In genomic region chr2:3659447-3660432, GRCh38 we compare ENCODE assay signal across 1 cellular context.
TF ChIP-seq lines count a peak whose summit lies in the region.

No MANE protein-coding gene starts in this region.

TF ChIP-seq in HepG2, 621 proteins besides CTCF, POLR2A, EP300 and RAD21 (continues in another document):
- TF ChIP-seq ZNF354B (CRISPR knock-in tag; IDR thresholded peaks at IDR 0.05) (no peak), TGIF2 (CRISPR knock-in tag; IDR thresholded peaks at IDR 0.05) (no peak), ZNF841 (CRISPR knock-in tag; IDR thresholded peaks at IDR 0.05; ENCODE audit: borderline replicate concordance) (no peak), PBX2 (CRISPR knock-in tag; IDR thresholded peaks at IDR 0.05) (no peak), TRIM24 (CRISPR knock-in tag; IDR thresholded peaks at IDR 0.05) (no peak), ZNF431 (CRISPR knock-in tag; IDR thresholded peaks at IDR 0.05; ENCODE audit: borderline replicate concordance, low read depth) (no peak), ZMAT3 (CRISPR knock-in tag; conservative IDR thresholded peaks at IDR 0.05) (no peak), SMARCE1 (IDR thresholded peaks at IDR 0.05; ENCODE audit: borderline replicate concordance) (no peak), MBNL3 (CRISPR knock-in tag; conservative IDR thresholded peaks at IDR 0.05) (no peak), HMGA1 (CRISPR knock-in tag; conservative IDR thresholded peaks at IDR 0.05) (no peak), NCOA2 (CRISPR knock-in tag; IDR thresholded peaks at IDR 0.05) (no peak; the same call in 1 of the 2 replicates), ARNT2 (CRISPR knock-in tag; IDR thresholded peaks at IDR 0.05; ENCODE audit: low read depth) (no peak), ZNF746 (CRISPR knock-in tag; IDR thresholded peaks at IDR 0.05) (no peak), ZEB1 (IDR thresholded peaks at IDR 0.05; ENCODE audit: insufficient replicate concordance, low read depth) (peak; percentile 23), KDM3A (CRISPR knock-in tag; IDR thresholded peaks at IDR 0.05; ENCODE audit: low read depth) (no peak), YEATS4 (CRISPR knock-in tag; IDR thresholded peaks at IDR 0.05; ENCODE audit: borderline replicate concordance) (peak; percentile 53), ISX (CRISPR knock-in tag; conservative IDR thresholded peaks at IDR 0.05) (no peak), ETV5 (CRISPR knock-in tag; IDR thresholded peaks at IDR 0.05; ENCODE audit: borderline replicate concordance) (no peak), ZNF891 (CRISPR knock-in tag; IDR thresholded peaks at IDR 0.05) (peak; percentile 64; the same call in 1 of the 2 replicates), TBX2 (CRISPR knock-in tag; IDR thresholded peaks at IDR 0.05; ENCODE audit: borderline replicate concordance) (peak; percentile 61), NFE2L1 (CRISPR knock-in tag; IDR thresholded peaks at IDR 0.05; ENCODE audit: borderline replicate concordance) (no peak), ZNF121 (CRISPR knock-in tag; IDR thresholded peaks at IDR 0.05) (no peak), ZBED4 (CRISPR knock-in tag; IDR thresholded peaks at IDR 0.05; ENCODE audit: borderline replicate concordance) (no peak), MYPOP (CRISPR knock-in tag; IDR thresholded peaks at IDR 0.05) (no peak), DDIT3 (CRISPR knock-in tag; IDR thresholded peaks at IDR 0.05) (no peak), ZSCAN30 (CRISPR knock-in tag; IDR thresholded peaks at IDR 0.05) (no peak), CC2D1A (CRISPR knock-in tag; IDR thresholded peaks at IDR 0.05) (no peak), ATF6 (CRISPR knock-in tag; conservative IDR thresholded peaks at IDR 0.05) (no peak), E2F1 (CRISPR knock-in tag; IDR thresholded peaks at IDR 0.05) (no peak), ZNF253 (CRISPR knock-in tag; IDR thresholded peaks at IDR 0.05; ENCODE audit: borderline replicate concordance) (0 out of 2 replicates have a peak, but pooled peaks have one; percentile 54), PHF21A (CRISPR knock-in tag; IDR thresholded peaks at IDR 0.05) (no peak; the same call in 1 of the 2 replicates), ZNF430 (CRISPR knock-in tag; IDR thresholded peaks at IDR 0.05) (peak; percentile 17; the same call in 1 of the 2 replicates), GABPA (IDR thresholded peaks at IDR 0.05; ENCODE audit: low read depth, low read length) (no peak), GABPA (CRISPR knock-in tag; IDR thresholded peaks at IDR 0.05; ENCODE audit: low read depth) (no peak), PRPF4 (IDR thresholded peaks at IDR 0.05; ENCODE audit: low read depth, low read length, poor library complexity, severe bottlenecking) (no peak), ZNF333 (CRISPR knock-in tag; IDR thresholded peaks at IDR 0.05; ENCODE audit: borderline replicate concordance) (no peak), FIP1L1 (IDR thresholded peaks at IDR 0.05; ENCODE audit: borderline replicate concordance, insufficient read depth, low read depth, low read length) (no peak), ZNF672 (CRISPR knock-in tag; IDR thresholded peaks at IDR 0.05) (no peak), SCMH1 (CRISPR knock-in tag; IDR thresholded peaks at IDR 0.05; ENCODE audit: borderline replicate concordance) (no peak), FOXP4 (CRISPR knock-in tag; IDR thresholded peaks at IDR 0.05) (peak; percentile 34; the same call in 1 of the 2 replicates), ZNF256 (CRISPR knock-in tag; conservative IDR thresholded peaks at IDR 0.05) (no peak)
- TF ChIP-seq, protein P1, sequence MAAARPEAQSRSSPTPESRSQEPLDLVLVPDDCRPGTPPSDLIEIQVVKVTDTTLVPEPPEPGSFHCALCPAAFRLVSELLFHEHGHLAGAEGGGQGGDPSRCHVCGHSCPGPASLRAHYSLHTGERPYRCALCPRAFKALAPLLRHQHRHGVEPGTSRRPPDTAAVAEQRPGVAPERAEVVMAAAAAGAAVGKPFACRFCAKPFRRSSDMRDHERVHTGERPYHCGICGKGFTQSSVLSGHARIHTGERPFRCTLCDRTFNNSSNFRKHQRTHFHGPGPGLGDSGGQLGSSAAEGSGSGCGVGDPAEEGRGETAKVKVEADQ (CRISPR knock-in tag; IDR thresholded peaks at IDR 0.05; ENCODE audit: borderline replicate concordance), result no peak
- TF ChIP-seq, protein P2, sequence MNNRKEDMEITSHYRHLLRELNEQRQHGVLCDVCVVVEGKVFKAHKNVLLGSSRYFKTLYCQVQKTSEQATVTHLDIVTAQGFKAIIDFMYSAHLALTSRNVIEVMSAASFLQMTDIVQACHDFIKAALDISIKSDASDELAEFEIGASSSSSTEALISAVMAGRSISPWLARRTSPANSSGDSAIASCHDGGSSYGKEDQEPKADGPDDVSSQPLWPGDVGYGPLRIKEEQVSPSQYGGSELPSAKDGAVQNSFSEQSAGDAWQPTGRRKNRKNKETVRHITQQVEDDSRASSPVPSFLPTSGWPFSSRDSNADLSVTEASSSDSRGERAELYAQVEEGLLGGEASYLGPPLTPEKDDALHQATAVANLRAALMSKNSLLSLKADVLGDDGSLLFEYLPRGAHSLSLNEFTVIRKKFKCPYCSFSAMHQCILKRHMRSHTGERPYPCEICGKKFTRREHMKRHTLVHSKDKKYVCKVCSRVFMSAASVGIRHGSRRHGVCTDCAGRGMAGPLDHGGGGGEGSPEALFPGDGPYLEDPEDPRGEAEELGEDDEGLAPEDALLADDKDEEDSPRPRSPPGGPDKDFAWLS (CRISPR knock-in tag; IDR thresholded peaks at IDR 0.05; ENCODE audit: borderline replicate concordance), result no peak
- TF ChIP-seq, protein P3, sequence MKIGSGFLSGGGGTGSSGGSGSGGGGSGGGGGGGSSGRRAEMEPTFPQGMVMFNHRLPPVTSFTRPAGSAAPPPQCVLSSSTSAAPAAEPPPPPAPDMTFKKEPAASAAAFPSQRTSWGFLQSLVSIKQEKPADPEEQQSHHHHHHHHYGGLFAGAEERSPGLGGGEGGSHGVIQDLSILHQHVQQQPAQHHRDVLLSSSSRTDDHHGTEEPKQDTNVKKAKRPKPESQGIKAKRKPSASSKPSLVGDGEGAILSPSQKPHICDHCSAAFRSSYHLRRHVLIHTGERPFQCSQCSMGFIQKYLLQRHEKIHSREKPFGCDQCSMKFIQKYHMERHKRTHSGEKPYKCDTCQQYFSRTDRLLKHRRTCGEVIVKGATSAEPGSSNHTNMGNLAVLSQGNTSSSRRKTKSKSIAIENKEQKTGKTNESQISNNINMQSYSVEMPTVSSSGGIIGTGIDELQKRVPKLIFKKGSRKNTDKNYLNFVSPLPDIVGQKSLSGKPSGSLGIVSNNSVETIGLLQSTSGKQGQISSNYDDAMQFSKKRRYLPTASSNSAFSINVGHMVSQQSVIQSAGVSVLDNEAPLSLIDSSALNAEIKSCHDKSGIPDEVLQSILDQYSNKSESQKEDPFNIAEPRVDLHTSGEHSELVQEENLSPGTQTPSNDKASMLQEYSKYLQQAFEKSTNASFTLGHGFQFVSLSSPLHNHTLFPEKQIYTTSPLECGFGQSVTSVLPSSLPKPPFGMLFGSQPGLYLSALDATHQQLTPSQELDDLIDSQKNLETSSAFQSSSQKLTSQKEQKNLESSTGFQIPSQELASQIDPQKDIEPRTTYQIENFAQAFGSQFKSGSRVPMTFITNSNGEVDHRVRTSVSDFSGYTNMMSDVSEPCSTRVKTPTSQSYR (CRISPR knock-in tag; IDR thresholded peaks at IDR 0.05; ENCODE audit: borderline replicate concordance), result no peak
- TF ChIP-seq, protein P4, sequence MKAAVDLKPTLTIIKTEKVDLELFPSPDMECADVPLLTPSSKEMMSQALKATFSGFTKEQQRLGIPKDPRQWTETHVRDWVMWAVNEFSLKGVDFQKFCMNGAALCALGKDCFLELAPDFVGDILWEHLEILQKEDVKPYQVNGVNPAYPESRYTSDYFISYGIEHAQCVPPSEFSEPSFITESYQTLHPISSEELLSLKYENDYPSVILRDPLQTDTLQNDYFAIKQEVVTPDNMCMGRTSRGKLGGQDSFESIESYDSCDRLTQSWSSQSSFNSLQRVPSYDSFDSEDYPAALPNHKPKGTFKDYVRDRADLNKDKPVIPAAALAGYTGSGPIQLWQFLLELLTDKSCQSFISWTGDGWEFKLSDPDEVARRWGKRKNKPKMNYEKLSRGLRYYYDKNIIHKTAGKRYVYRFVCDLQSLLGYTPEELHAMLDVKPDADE (CRISPR knock-in tag; IDR thresholded peaks at IDR 0.05), result peak; percentile 42; the same call in 1 of the 2 replicates
